ENCODE assay signal across 1 cellular context in the genomic region with DNA sequence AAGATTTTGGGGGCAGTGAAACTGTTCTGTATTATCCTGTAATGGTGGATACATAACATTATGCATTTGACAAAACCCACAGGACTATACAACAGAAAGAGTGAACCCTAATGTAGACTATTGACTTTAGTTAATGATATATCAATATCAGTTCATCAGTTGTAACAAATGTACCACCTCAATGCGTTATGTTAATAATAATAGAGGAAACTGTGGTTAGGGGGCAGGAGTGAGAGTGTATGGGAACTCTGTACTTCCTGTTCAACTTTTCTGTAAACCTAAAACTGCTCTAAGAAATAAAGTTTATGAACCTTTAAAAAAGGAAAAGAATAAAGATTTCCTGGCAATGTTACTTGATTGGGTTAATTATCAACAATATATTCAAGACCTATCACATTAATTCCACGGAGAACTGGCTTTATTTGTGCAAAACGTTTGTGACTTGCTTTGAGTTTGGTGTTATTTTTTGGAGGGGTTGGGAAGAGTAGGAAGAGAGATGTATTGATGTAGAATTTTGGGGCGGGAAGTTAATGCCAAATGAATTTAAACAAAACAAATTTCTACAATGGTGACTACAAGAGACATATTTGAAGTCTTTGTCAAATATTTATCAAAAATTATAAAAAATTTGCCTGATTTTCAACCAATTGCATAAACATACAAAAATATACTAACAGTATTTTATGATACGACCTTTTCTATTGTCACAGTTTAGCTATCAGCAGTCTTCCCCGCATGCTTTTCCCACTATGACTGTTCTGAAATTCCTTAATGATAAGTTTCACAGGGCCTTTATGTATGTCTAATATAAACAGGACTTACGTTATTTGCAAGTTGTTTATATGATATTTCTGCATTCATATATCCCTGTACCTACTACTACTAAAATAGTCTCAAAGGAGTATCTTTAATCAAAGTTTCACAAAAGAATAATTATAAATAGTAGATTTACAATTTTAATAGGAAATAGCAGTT.
TF ChIP-seq lines count a peak whose summit lies in the region.

No MANE protein-coding gene starts in this region.

TF ChIP-seq in K562, 482 proteins besides CTCF, POLR2A, EP300 and RAD21 (continued from another document and continues in another):
- TF ChIP-seq, protein P1, sequence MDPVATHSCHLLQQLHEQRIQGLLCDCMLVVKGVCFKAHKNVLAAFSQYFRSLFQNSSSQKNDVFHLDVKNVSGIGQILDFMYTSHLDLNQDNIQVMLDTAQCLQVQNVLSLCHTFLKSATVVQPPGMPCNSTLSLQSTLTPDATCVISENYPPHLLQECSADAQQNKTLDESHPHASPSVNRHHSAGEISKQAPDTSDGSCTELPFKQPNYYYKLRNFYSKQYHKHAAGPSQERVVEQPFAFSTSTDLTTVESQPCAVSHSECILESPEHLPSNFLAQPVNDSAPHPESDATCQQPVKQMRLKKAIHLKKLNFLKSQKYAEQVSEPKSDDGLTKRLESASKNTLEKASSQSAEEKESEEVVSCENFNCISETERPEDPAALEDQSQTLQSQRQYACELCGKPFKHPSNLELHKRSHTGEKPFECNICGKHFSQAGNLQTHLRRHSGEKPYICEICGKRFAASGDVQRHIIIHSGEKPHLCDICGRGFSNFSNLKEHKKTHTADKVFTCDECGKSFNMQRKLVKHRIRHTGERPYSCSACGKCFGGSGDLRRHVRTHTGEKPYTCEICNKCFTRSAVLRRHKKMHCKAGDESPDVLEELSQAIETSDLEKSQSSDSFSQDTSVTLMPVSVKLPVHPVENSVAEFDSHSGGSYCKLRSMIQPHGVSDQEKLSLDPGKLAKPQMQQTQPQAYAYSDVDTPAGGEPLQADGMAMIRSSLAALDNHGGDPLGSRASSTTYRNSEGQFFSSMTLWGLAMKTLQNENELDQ (CRISPR knock-in tag; IDR thresholded peaks at IDR 0.05; ENCODE audit: borderline replicate concordance) = no peak
- TF ChIP-seq ZNF778 (CRISPR knock-in tag; IDR thresholded peaks at IDR 0.05) (no peak), TEAD1 (CRISPR knock-in tag; IDR thresholded peaks at IDR 0.05) (no peak), GABPA (tag; conservative IDR thresholded peaks at IDR 0.05; ENCODE audit: low read depth) (peak; percentile 37; the same call in 1 of the 2 replicates), TBP (optimal IDR thresholded peaks at IDR 0.05; ENCODE audit: low read depth, low read length) (no peak), MYBL2 (IDR thresholded peaks at IDR 0.05; ENCODE audit: low read depth) (no peak), MYBL2 (CRISPR knock-in tag; IDR thresholded peaks at IDR 0.05; ENCODE audit: borderline replicate concordance) (no peak), GATA2 (CRISPR knock-in tag; IDR thresholded peaks at IDR 0.05) (no peak), STAT5A (IDR thresholded peaks at IDR 0.05; ENCODE audit: borderline replicate concordance, low read length) (no peak), ZNF766 (CRISPR knock-in tag; conservative IDR thresholded peaks at IDR 0.05) (0 out of 2 replicates have a peak, but pooled peaks have one; percentile 14), MCM3 (IDR thresholded peaks at IDR 0.05) (no peak), C11orf30 (IDR thresholded peaks at IDR 0.05; ENCODE audit: low read depth) (no peak), ZNF589 (CRISPR knock-in tag; IDR thresholded peaks at IDR 0.05; ENCODE audit: low read depth) (0 out of 2 replicates have a peak, but pooled peaks have one; percentile 7), THAP7 (CRISPR knock-in tag; IDR thresholded peaks at IDR 0.05) (no peak), NFRKB (IDR thresholded peaks at IDR 0.05; ENCODE audit: low read depth) (peak; percentile 67; the same call in 1 of the 2 replicates), FOXK1 (CRISPR knock-in tag; IDR thresholded peaks at IDR 0.05; ENCODE audit: borderline replicate concordance) (no peak), FOXA3 (CRISPR knock-in tag; conservative IDR thresholded peaks at IDR 0.05 in 1 of 2, IDR thresholded peaks at IDR 0.05 in 1 of 2) (no peak), CBFA2T2 (conservative IDR thresholded peaks at IDR 0.05) (no peak), KAT2B (IDR thresholded peaks at IDR 0.05; ENCODE audit: low read depth, low read length) (no peak), MEIS2 (IDR thresholded peaks at IDR 0.05; ENCODE audit: partially characterized antibody) (no peak), POLR2H (tag; IDR thresholded peaks at IDR 0.05; ENCODE audit: low read depth) (peak; percentile 25; the same call in 1 of the 2 replicates), SRSF9 (IDR thresholded peaks at IDR 0.05; ENCODE audit: borderline replicate concordance, low read depth, low read length) (no peak), SRSF1 (IDR thresholded peaks at IDR 0.05; ENCODE audit: low read depth, low read length) (no peak), ZNF3 (CRISPR knock-in tag; IDR thresholded peaks at IDR 0.05) (no peak), BHLHE40 (IDR thresholded peaks at IDR 0.05; ENCODE audit: low read length) (no peak), DACH1 (IDR thresholded peaks at IDR 0.05; ENCODE audit: partially characterized antibody) (peak; percentile 29), CBFB (CRISPR knock-in tag; IDR thresholded peaks at IDR 0.05) (no peak), ZNF407 (IDR thresholded peaks at IDR 0.05; ENCODE audit: low read depth) (no peak), ARHGAP35 (IDR thresholded peaks at IDR 0.05; ENCODE audit: partially characterized antibody) (no peak), ELF2 (CRISPR knock-in tag; IDR thresholded peaks at IDR 0.05) (0 out of 2 replicates have a peak, but pooled peaks have one; percentile 3)
- TF ChIP-seq, protein P2, sequence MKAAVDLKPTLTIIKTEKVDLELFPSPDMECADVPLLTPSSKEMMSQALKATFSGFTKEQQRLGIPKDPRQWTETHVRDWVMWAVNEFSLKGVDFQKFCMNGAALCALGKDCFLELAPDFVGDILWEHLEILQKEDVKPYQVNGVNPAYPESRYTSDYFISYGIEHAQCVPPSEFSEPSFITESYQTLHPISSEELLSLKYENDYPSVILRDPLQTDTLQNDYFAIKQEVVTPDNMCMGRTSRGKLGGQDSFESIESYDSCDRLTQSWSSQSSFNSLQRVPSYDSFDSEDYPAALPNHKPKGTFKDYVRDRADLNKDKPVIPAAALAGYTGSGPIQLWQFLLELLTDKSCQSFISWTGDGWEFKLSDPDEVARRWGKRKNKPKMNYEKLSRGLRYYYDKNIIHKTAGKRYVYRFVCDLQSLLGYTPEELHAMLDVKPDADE (conservative IDR thresholded peaks at IDR 0.05; ENCODE audit: control insufficient read depth, low read depth, low read length) = no peak
- TF ChIP-seq, protein P3, sequence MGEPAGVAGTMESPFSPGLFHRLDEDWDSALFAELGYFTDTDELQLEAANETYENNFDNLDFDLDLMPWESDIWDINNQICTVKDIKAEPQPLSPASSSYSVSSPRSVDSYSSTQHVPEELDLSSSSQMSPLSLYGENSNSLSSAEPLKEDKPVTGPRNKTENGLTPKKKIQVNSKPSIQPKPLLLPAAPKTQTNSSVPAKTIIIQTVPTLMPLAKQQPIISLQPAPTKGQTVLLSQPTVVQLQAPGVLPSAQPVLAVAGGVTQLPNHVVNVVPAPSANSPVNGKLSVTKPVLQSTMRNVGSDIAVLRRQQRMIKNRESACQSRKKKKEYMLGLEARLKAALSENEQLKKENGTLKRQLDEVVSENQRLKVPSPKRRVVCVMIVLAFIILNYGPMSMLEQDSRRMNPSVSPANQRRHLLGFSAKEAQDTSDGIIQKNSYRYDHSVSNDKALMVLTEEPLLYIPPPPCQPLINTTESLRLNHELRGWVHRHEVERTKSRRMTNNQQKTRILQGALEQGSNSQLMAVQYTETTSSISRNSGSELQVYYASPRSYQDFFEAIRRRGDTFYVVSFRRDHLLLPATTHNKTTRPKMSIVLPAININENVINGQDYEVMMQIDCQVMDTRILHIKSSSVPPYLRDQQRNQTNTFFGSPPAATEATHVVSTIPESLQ (CRISPR knock-in tag; IDR thresholded peaks at IDR 0.05) = no peak
- TF ChIP-seq, protein P4, sequence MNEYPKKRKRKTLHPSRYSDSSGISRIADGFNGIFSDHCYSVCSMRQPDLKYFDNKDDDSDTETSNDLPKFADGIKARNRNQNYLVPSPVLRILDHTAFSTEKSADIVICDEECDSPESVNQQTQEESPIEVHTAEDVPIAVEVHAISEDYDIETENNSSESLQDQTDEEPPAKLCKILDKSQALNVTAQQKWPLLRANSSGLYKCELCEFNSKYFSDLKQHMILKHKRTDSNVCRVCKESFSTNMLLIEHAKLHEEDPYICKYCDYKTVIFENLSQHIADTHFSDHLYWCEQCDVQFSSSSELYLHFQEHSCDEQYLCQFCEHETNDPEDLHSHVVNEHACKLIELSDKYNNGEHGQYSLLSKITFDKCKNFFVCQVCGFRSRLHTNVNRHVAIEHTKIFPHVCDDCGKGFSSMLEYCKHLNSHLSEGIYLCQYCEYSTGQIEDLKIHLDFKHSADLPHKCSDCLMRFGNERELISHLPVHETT (CRISPR knock-in tag; conservative IDR thresholded peaks at IDR 0.05 in 1 of 2, IDR thresholded peaks at IDR 0.05 in 1 of 2) = no peak
- TF ChIP-seq, protein P5, sequence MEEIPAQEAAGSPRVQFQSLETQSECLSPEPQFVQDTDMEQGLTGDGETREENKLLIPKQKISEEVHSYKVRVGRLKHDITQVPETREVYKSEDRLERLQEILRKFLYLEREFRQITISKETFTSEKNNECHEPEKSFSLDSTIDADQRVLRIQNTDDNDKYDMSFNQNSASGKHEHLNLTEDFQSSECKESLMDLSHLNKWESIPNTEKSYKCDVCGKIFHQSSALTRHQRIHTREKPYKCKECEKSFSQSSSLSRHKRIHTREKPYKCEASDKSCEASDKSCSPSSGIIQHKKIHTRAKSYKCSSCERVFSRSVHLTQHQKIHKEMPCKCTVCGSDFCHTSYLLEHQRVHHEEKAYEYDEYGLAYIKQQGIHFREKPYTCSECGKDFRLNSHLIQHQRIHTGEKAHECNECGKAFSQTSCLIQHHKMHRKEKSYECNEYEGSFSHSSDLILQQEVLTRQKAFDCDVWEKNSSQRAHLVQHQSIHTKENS (CRISPR knock-in tag; IDR thresholded peaks at IDR 0.05) = no peak
